In the genomic region with DNA sequence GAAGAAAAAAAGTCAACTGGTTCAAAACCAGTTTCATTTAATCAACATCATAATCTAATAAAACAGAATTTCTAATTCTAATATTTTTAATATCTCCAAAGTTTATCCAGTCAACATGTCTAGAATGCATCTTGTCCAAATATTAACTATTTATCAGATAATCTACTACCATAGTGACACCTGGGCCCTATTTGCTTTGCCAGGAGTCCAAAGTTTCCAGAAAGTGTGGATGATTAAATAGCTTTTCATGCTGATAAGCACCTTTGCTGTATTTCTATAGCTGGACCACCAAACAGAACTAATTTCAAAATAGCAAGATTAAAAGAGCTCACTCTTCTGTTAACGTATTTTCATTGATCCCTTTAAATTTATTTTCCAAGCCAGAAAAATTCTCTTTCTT, we compare ENCODE assay signal across 38 cellular contexts. TPM values are rescaled to one million over a fixed set of nuclear protein-coding genes. Genes with fewer than 3 reads are reported as not detected.
"Had no signal": no experiment of that assay in that cellular context is flagged by ENCODE, and none has a peak within 500 bp of the region (broad histone marks: within the 10 kb centered on the region; RNA-seq: fewer than 3 reads in every experiment).

No MANE protein-coding gene starts in this region.

- ATAC-seq: activated CD4-positive, alpha-beta T cell treated with anti-CD3 and anti-CD28 coated beads for 36 hours; activated CD4-positive, CD25-positive, alpha-beta regulatory T cell treated with anti-CD3 and anti-CD28 coated beads, Interleukin-2, amount 50 U/mL, for 24 hours; activated CD8-positive, alpha-beta memory T cell treated with anti-CD3 and anti-CD28 coated beads, Interleukin-2, amount 10 ng/mL, durations not matched to agents 7 days and 5 days; activated CD8-positive, alpha-beta T cell treated with anti-CD3 and anti-CD28 coated beads, Interleukin-2, amount 10 ng/mL, durations not matched to agents 7 days and 5 days; activated naive CD8-positive, alpha-beta T cell treated with anti-CD3 and anti-CD28 coated beads, Interleukin-2, amount 50 U/mL, for 24 hours; body of pancreas; effector memory CD8-positive, alpha-beta T cell; foreskin keratinocyte; gastroesophageal sphincter; T-cell had no signal

- H3K27ac ChIP-seq: adrenal gland, esophagus muscularis mucosa, foreskin keratinocyte, gastroesophageal sphincter, WERI-Rb-1 had no signal

- H3K4me3 Mint-ChIP-seq: activated B cell treated with CpG ODN at 0.5 μM for 24 hours; activated CD4-positive, alpha-beta memory T cell treated with anti-CD3 and anti-CD28 coated beads for 36 hours; activated CD4-positive, alpha-beta T cell treated with anti-CD3 and anti-CD28 coated beads for 36 hours; activated CD4-positive, alpha-beta T cell treated with anti-CD3 and anti-CD28 coated beads, Interleukin-2, amount 10 ng/mL, durations not matched to agents 24 days and 14 days; activated CD8-positive, alpha-beta memory T cell treated with anti-CD3 and anti-CD28 coated beads, Interleukin-2, amount 10 ng/mL, durations not matched to agents 7 days and 5 days; activated CD8-positive, alpha-beta T cell treated with anti-CD3 and anti-CD28 coated beads, Interleukin-2, amount 10 ng/mL, durations not matched to agents 7 days and 5 days; activated naive CD4-positive, alpha-beta T cell treated with anti-CD3 and anti-CD28 coated beads for 36 hours; activated naive CD4-positive, alpha-beta T cell treated with anti-CD3 and anti-CD28 coated beads, Interleukin-2, amount 50 U/mL, for 24 hours; activated naive CD8-positive, alpha-beta T cell treated with anti-CD3 and anti-CD28 coated beads for 36 hours; activated naive CD8-positive, alpha-beta T cell treated with anti-CD3 and anti-CD28 coated beads, Interleukin-2, amount 50 U/mL, for 24 hours; activated T-helper 1 cell treated with anti-CD3 and anti-CD28 coated beads, Interleukin-12 subunit alpha, Interleukin-12 subunit beta, Interleukin-2, Interleukin-4 antibody, amounts not matched to agents 30 ng/mL and 10 ng/mL and 1 ng/mL, durations not matched to agents 14 hours and 24 hours and 36 hours; effector memory CD8-positive, alpha-beta T cell; T-cell; T-helper 1 cell treated with Interleukin-12 subunit alpha and Interleukin-12 subunit beta and Interleukin-4 antibody, amounts not matched to agents 30 μg/mL and 1 μg/mL, for 36 hours had no signal

- H3K36me3 ChIP-seq: adrenal gland, esophagus muscularis mucosa, gastroesophageal sphincter, WERI-Rb-1 had no signal

- H3K4me1 Mint-ChIP-seq: activated naive CD8-positive, alpha-beta T cell treated with anti-CD3 and anti-CD28 coated beads for 36 hours had no signal

- H3K36me3 Mint-ChIP-seq: activated CD4-positive, alpha-beta memory T cell treated with anti-CD3 and anti-CD28 coated beads for 36 hours; activated CD8-positive, alpha-beta memory T cell treated with anti-CD3 and anti-CD28 coated beads, Interleukin-2, amount 10 ng/mL, durations not matched to agents 7 days and 5 days; activated naive CD4-positive, alpha-beta T cell treated with anti-CD3 and anti-CD28 coated beads, Interleukin-2, amount 50 U/mL, for 24 hours; activated naive CD8-positive, alpha-beta T cell treated with anti-CD3 and anti-CD28 coated beads for 36 hours; T-cell had no signal

- H3K27me3 Mint-ChIP-seq: activated B cell treated with CpG ODN at 0.5 μM for 24 hours; effector memory CD8-positive, alpha-beta T cell had no signal

- H3K9me3 Mint-ChIP-seq: activated B cell treated with CpG ODN at 0.5 μM for 24 hours; activated CD4-positive, alpha-beta memory T cell treated with anti-CD3 and anti-CD28 coated beads for 36 hours; activated CD4-positive, alpha-beta T cell treated with anti-CD3 and anti-CD28 coated beads, Interleukin-2, amount 10 ng/mL, durations not matched to agents 24 days and 14 days; activated naive CD4-positive, alpha-beta T cell treated with anti-CD3 and anti-CD28 coated beads for 36 hours; activated naive CD4-positive, alpha-beta T cell treated with anti-CD3 and anti-CD28 coated beads, Interleukin-2, amount 50 U/mL, for 24 hours; activated naive CD8-positive, alpha-beta T cell treated with anti-CD3 and anti-CD28 coated beads for 36 hours; activated naive CD8-positive, alpha-beta T cell treated with anti-CD3 and anti-CD28 coated beads, Interleukin-2, amount 50 U/mL, for 24 hours; activated T-helper 1 cell treated with anti-CD3 and anti-CD28 coated beads, Interleukin-12 subunit alpha, Interleukin-12 subunit beta, Interleukin-2, Interleukin-4 antibody, amounts not matched to agents 30 ng/mL and 10 ng/mL and 1 ng/mL, durations not matched to agents 14 hours and 24 hours and 36 hours; activated T-helper 2 cell treated with anti-CD3 and anti-CD28 coated beads, Interferon-gamma antibody, Interleukin-2, Interleukin-4, amounts not matched to agents 10 μg/mL and 5 μg/mL and 100 μg/mL, durations not matched to agents 14 hours and 24 hours and 36 hours; effector memory CD8-positive, alpha-beta T cell; T-cell; T-helper 1 cell treated with Interleukin-12 subunit alpha and Interleukin-12 subunit beta and Interleukin-4 antibody, amounts not matched to agents 30 μg/mL and 1 μg/mL, for 36 hours had no signal

- H3K27me3 ChIP-seq: adrenal gland, body of pancreas, esophagus muscularis mucosa, foreskin keratinocyte, gastroesophageal sphincter had no signal

- H3K27ac Mint-ChIP-seq: activated B cell treated with CpG ODN at 0.5 μM for 24 hours; activated CD4-positive, alpha-beta memory T cell treated with anti-CD3 and anti-CD28 coated beads for 36 hours; activated CD4-positive, alpha-beta T cell treated with anti-CD3 and anti-CD28 coated beads for 36 hours; activated CD4-positive, alpha-beta T cell treated with anti-CD3 and anti-CD28 coated beads, Interleukin-2, amount 10 ng/mL, durations not matched to agents 24 days and 14 days; activated CD8-positive, alpha-beta memory T cell treated with anti-CD3 and anti-CD28 coated beads, Interleukin-2, amount 10 ng/mL, durations not matched to agents 7 days and 5 days; activated CD8-positive, alpha-beta T cell treated with anti-CD3 and anti-CD28 coated beads, Interleukin-2, amount 10 ng/mL, durations not matched to agents 7 days and 5 days; activated naive CD4-positive, alpha-beta T cell treated with anti-CD3 and anti-CD28 coated beads for 36 hours; activated naive CD4-positive, alpha-beta T cell treated with anti-CD3 and anti-CD28 coated beads, Interleukin-2, amount 50 U/mL, for 24 hours; activated naive CD8-positive, alpha-beta T cell treated with anti-CD3 and anti-CD28 coated beads for 36 hours; activated naive CD8-positive, alpha-beta T cell treated with anti-CD3 and anti-CD28 coated beads, Interleukin-2, amount 50 U/mL, for 24 hours; activated T-helper 1 cell treated with anti-CD3 and anti-CD28 coated beads, Interleukin-12 subunit alpha, Interleukin-12 subunit beta, Interleukin-2, Interleukin-4 antibody, amounts not matched to agents 30 ng/mL and 10 ng/mL and 1 ng/mL, durations not matched to agents 14 hours and 24 hours and 36 hours; activated T-helper 2 cell treated with anti-CD3 and anti-CD28 coated beads, Interferon-gamma antibody, Interleukin-2, Interleukin-4, amounts not matched to agents 10 μg/mL and 5 μg/mL and 100 μg/mL, durations not matched to agents 14 hours and 24 hours and 36 hours; effector memory CD8-positive, alpha-beta T cell; T-cell; T-helper 1 cell treated with Interleukin-12 subunit alpha and Interleukin-12 subunit beta and Interleukin-4 antibody, amounts not matched to agents 30 μg/mL and 1 μg/mL, for 36 hours had no signal

- H3K4me3 ChIP-seq: adrenal gland, body of pancreas, esophagus muscularis mucosa, gastroesophageal sphincter had no signal

- H3K9me3 ChIP-seq: adrenal gland, body of pancreas, esophagus muscularis mucosa, gastroesophageal sphincter had no signal

- DNase-seq: activated B cell treated with CpG ODN at 0.5 μM for 24 hours; activated CD4-positive, alpha-beta memory T cell treated with anti-CD3 and anti-CD28 coated beads for 36 hours; activated CD4-positive, alpha-beta T cell treated with anti-CD3 and anti-CD28 coated beads for 36 hours; activated CD4-positive, alpha-beta T cell treated with anti-CD3 and anti-CD28 coated beads, Interleukin-2, amount 10 ng/mL, durations not matched to agents 24 days and 14 days; activated CD8-positive, alpha-beta memory T cell treated with anti-CD3 and anti-CD28 coated beads, Interleukin-2, amount 10 ng/mL, durations not matched to agents 7 days and 5 days; activated CD8-positive, alpha-beta memory T cell treated with anti-CD3 and anti-CD28 coated beads, Interleukin-2, amount 50 U/mL, for 4 hours; activated CD8-positive, alpha-beta T cell treated with anti-CD3 and anti-CD28 coated beads, Interleukin-2, amount 10 ng/mL, durations not matched to agents 7 days and 5 days; activated effector memory CD4-positive, alpha-beta T cell treated with anti-CD3 and anti-CD28 coated beads, Interleukin-2, amount 50 U/mL, for 16 hours; activated naive CD4-positive, alpha-beta T cell treated with anti-CD3 and anti-CD28 coated beads for 36 hours; activated naive CD8-positive, alpha-beta T cell treated with anti-CD3 and anti-CD28 coated beads for 36 hours; activated naive CD8-positive, alpha-beta T cell treated with anti-CD3 and anti-CD28 coated beads, Interleukin-2, amount 50 U/mL, for 24 hours; activated T-cell treated with anti-CD3 and anti-CD28 coated beads, Interleukin-2, amount 50 U/mL, for 1 hour; activated T-cell treated with anti-CD3 and anti-CD28 coated beads, Interleukin-2, amount 50 U/mL, for 48 hours; adrenal gland; amygdala; aorta; body of pancreas; caudate nucleus; cortex of kidney; dermis blood vessel endothelial cell; effector CD4-positive, alpha-beta T cell; effector memory CD8-positive, alpha-beta T cell; erythroblast; foreskin keratinocyte; T-cell; T1000; WERI-Rb-1 had no signal

RNA-seq across cellular contexts. Expression of gene TAAR1, which starts 12.3 kb away (rescaled TPM):
- total RNA-seq: activated B cell treated with CpG ODN at 0.5 μM for 24 hours; activated CD4-positive, alpha-beta memory T cell treated with anti-CD3 and anti-CD28 coated beads for 36 hours; activated CD4-positive, alpha-beta T cell treated with anti-CD3 and anti-CD28 coated beads for 36 hours; activated CD4-positive, alpha-beta T cell treated with anti-CD3 and anti-CD28 coated beads, Interleukin-2, amount 10 ng/mL, durations not matched to agents 24 days and 14 days; activated CD8-positive, alpha-beta memory T cell treated with anti-CD3 and anti-CD28 coated beads for 36 hours; activated CD8-positive, alpha-beta memory T cell treated with anti-CD3 and anti-CD28 coated beads, Interleukin-2, amount 10 ng/mL, durations not matched to agents 7 days and 5 days; activated CD8-positive, alpha-beta T cell treated with anti-CD3 and anti-CD28 coated beads, Interleukin-2, amount 10 ng/mL, durations not matched to agents 7 days and 5 days; activated naive CD4-positive, alpha-beta T cell treated with anti-CD3 and anti-CD28 coated beads for 36 hours; activated naive CD8-positive, alpha-beta T cell treated with anti-CD3 and anti-CD28 coated beads for 36 hours; activated T-helper 1 cell treated with anti-CD3 and anti-CD28 coated beads, Interleukin-12 subunit alpha, Interleukin-12 subunit beta, Interleukin-2, Interleukin-4 antibody, amounts not matched to agents 30 ng/mL and 10 ng/mL and 1 ng/mL, durations not matched to agents 14 hours and 24 hours and 36 hours; activated T-helper 2 cell treated with anti-CD3 and anti-CD28 coated beads, Interferon-gamma antibody, Interleukin-2, Interleukin-4, amounts not matched to agents 10 μg/mL and 5 μg/mL and 100 μg/mL, durations not matched to agents 14 hours and 24 hours and 36 hours; adrenal gland; aorta; body of pancreas; chondrocyte; dermis blood vessel endothelial cell; esophagus muscularis mucosa; foreskin keratinocyte; gastroesophageal sphincter; glomerular endothelial cell; T-cell; T-helper 2 cell treated with Interferon-gamma antibody and Interleukin-4, amounts not matched to agents 100 ng/mL and 5 ng/mL, for 36 hours had no signal
- polyA plus RNA-seq: adrenal gland, aorta, foreskin keratinocyte had no signal

RNA-seq across cellular contexts. Expression of gene VNN1, which starts 42.6 kb away (rescaled TPM):
- total RNA-seq: activated CD4-positive, alpha-beta memory T cell treated with anti-CD3 and anti-CD28 coated beads for 36 hours; activated CD4-positive, alpha-beta T cell treated with anti-CD3 and anti-CD28 coated beads for 36 hours; activated CD4-positive, alpha-beta T cell treated with anti-CD3 and anti-CD28 coated beads, Interleukin-2, amount 10 ng/mL, durations not matched to agents 24 days and 14 days; activated CD8-positive, alpha-beta memory T cell treated with anti-CD3 and anti-CD28 coated beads for 36 hours; activated CD8-positive, alpha-beta memory T cell treated with anti-CD3 and anti-CD28 coated beads, Interleukin-2, amount 10 ng/mL, durations not matched to agents 7 days and 5 days; activated CD8-positive, alpha-beta T cell treated with anti-CD3 and anti-CD28 coated beads, Interleukin-2, amount 10 ng/mL, durations not matched to agents 7 days and 5 days; activated naive CD4-positive, alpha-beta T cell treated with anti-CD3 and anti-CD28 coated beads for 36 hours; activated naive CD8-positive, alpha-beta T cell treated with anti-CD3 and anti-CD28 coated beads for 36 hours; activated T-helper 1 cell treated with anti-CD3 and anti-CD28 coated beads, Interleukin-12 subunit alpha, Interleukin-12 subunit beta, Interleukin-2, Interleukin-4 antibody, amounts not matched to agents 30 ng/mL and 10 ng/mL and 1 ng/mL, durations not matched to agents 14 hours and 24 hours and 36 hours; activated T-helper 2 cell treated with anti-CD3 and anti-CD28 coated beads, Interferon-gamma antibody, Interleukin-2, Interleukin-4, amounts not matched to agents 10 μg/mL and 5 μg/mL and 100 μg/mL, durations not matched to agents 14 hours and 24 hours and 36 hours; chondrocyte; dermis blood vessel endothelial cell; T-cell; T-helper 2 cell treated with Interferon-gamma antibody and Interleukin-4, amounts not matched to agents 100 ng/mL and 5 ng/mL, for 36 hours had no signal

RNA-seq across cellular contexts. Expression of gene TAAR2, which starts 47.2 kb away (rescaled TPM):
- total RNA-seq: activated B cell treated with CpG ODN at 0.5 μM for 24 hours; activated CD4-positive, alpha-beta memory T cell treated with anti-CD3 and anti-CD28 coated beads for 36 hours; activated CD4-positive, alpha-beta T cell treated with anti-CD3 and anti-CD28 coated beads for 36 hours; activated CD4-positive, alpha-beta T cell treated with anti-CD3 and anti-CD28 coated beads, Interleukin-2, amount 10 ng/mL, durations not matched to agents 24 days and 14 days; activated CD8-positive, alpha-beta memory T cell treated with anti-CD3 and anti-CD28 coated beads for 36 hours; activated CD8-positive, alpha-beta memory T cell treated with anti-CD3 and anti-CD28 coated beads, Interleukin-2, amount 10 ng/mL, durations not matched to agents 7 days and 5 days; activated CD8-positive, alpha-beta T cell treated with anti-CD3 and anti-CD28 coated beads, Interleukin-2, amount 10 ng/mL, durations not matched to agents 7 days and 5 days; activated naive CD4-positive, alpha-beta T cell treated with anti-CD3 and anti-CD28 coated beads for 36 hours; activated naive CD8-positive, alpha-beta T cell treated with anti-CD3 and anti-CD28 coated beads for 36 hours; activated T-helper 1 cell treated with anti-CD3 and anti-CD28 coated beads, Interleukin-12 subunit alpha, Interleukin-12 subunit beta, Interleukin-2, Interleukin-4 antibody, amounts not matched to agents 30 ng/mL and 10 ng/mL and 1 ng/mL, durations not matched to agents 14 hours and 24 hours and 36 hours; activated T-helper 2 cell treated with anti-CD3 and anti-CD28 coated beads, Interferon-gamma antibody, Interleukin-2, Interleukin-4, amounts not matched to agents 10 μg/mL and 5 μg/mL and 100 μg/mL, durations not matched to agents 14 hours and 24 hours and 36 hours; adrenal gland; aorta; body of pancreas; chondrocyte; dermis blood vessel endothelial cell; esophagus muscularis mucosa; foreskin keratinocyte; gastroesophageal sphincter; glomerular endothelial cell; T-cell; T-helper 2 cell treated with Interferon-gamma antibody and Interleukin-4, amounts not matched to agents 100 ng/mL and 5 ng/mL, for 36 hours had no signal
- polyA plus RNA-seq: adrenal gland, aorta, foreskin keratinocyte had no signal
